23 cellular contexts compared by ENCODE assay signal in the genomic region with DNA sequence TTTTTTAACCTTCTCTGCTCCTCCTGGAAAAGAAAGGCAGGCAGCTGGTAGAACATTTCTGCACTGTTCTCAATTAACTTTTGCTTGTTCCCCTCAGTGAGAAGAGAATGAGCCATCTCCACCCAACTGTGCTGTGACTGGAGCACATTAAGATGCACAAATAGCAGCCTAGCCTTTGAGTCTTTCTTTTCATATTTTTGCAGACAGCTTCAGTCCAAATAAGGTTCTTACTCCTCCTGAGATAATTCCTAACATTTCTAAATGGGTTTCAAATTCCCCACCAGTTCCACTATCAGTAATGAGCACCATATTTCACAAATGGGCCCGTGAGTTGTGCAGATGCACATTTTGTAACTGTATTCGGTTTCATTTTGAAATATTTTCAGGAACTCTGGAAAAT.
DNase-seq lines count a peak whose midpoint lies in the region; ATAC-seq and TF ChIP-seq lines count a peak whose summit lies in the region.
"Had no signal": no experiment of that assay in that cellular context is flagged by ENCODE, and none has a peak within 500 bp of the region (broad histone marks: within the 10 kb centered on the region; RNA-seq: fewer than 3 reads in every experiment).

No MANE protein-coding gene starts in this region.

- H3K9me3 ChIP-seq in prostate gland, result no peaks in the 10 kb centered on the region
- H3K9me3 ChIP-seq: BE2C, HAP-1 had no signal

- no peak overlapping the region for H3K4me3 ChIP-seq in prostate gland
- H3K4me3 ChIP-seq: GM12878, GM23338, HAP-1 had no signal

- no peaks in the 10 kb centered on the region for H3K27me3 ChIP-seq in foreskin keratinocyte
- no peaks in the 10 kb centered on the region for H3K27me3 ChIP-seq in prostate gland (replicated peaks; ENCODE audit: insufficient read depth)
- H3K27me3 ChIP-seq: BE2C had no signal

- ATAC-seq in SK-N-SH treated with all-trans-retinoic acid at 6 μM for 48 hours (peak; percentile 49), foreskin keratinocyte (no peak), GM18909 (IDR thresholded peaks at IDR 0.05; ENCODE audit: poor library complexity, unreplicated experiment) (no peak), HG02970 (IDR thresholded peaks at IDR 0.05; ENCODE audit: low FRiP score, unreplicated experiment) (no peak), HG02884 (IDR thresholded peaks at IDR 0.05; ENCODE audit: unreplicated experiment) (no peak)
- ATAC-seq: GM12878, GM23338, Right ventricle myocardium inferior had no signal

- peaks cover 34% of the 10 kb centered on the region for H3K4me1 ChIP-seq in foreskin keratinocyte
- no peaks in the 10 kb centered on the region for H3K4me1 ChIP-seq in prostate gland (replicated peaks)
- H3K4me1 ChIP-seq: BE2C, HAP-1 had no signal

- intact Hi-C loops in prostate gland (cut with DNase I), result no loop called here

- TF ChIP-seq CTCF in foreskin keratinocyte (conservative IDR thresholded peaks at IDR 0.05) (no peak), prostate gland (IDR thresholded peaks at IDR 0.05) (no peak)

- DNase-seq in AG08395 (ENCODE audit: low spot score) (peak; percentile 19), GM04504 (ENCODE audit: low read depth) (peak; percentile 19), foreskin keratinocyte (no peak), prostate gland (ENCODE audit: low spot score) (no peak)
- DNase-seq: ACHN; BE2C; CD4-positive, CD25-positive, alpha-beta regulatory T cell; Karpas-422; MV-4-11; NCI-H1694; NCI-H446 treated with DMSO at 0.1 percent for 48 hours; NCI-H526 treated with DMSO at 0.1 percent for 48 hours; OCI-M1; SW 1271 had no signal

- WGBS in prostate gland, result 86% methylated on average over 2 of the region's 2 CpGs

- TF ChIP-seq POLR2A in prostate gland (IDR thresholded peaks at IDR 0.05), result no peak

- no peaks in the 10 kb centered on the region for H3K36me3 ChIP-seq in prostate gland
- H3K36me3 ChIP-seq: BE2C, HAP-1 had no signal

- H3K27ac ChIP-seq in foreskin keratinocyte, result peak overlapping the region; percentile 96
- H3K27ac ChIP-seq in prostate gland, result no peak overlapping the region
- H3K27ac ChIP-seq: 22Rv1 had no signal

TF ChIP-seq in SK-N-SH treated with all-trans-retinoic acid at 6 μM for 48 hours, 23 proteins besides CTCF, POLR2A, EP300 and RAD21:
- no peak for TF ChIP-seq ISL1 (CRISPR knock-in tag; IDR thresholded peaks at IDR 0.05)
- no peak for TF ChIP-seq SNAI2 (CRISPR knock-in tag; IDR thresholded peaks at IDR 0.05)
- TF ChIP-seq, protein P1, sequence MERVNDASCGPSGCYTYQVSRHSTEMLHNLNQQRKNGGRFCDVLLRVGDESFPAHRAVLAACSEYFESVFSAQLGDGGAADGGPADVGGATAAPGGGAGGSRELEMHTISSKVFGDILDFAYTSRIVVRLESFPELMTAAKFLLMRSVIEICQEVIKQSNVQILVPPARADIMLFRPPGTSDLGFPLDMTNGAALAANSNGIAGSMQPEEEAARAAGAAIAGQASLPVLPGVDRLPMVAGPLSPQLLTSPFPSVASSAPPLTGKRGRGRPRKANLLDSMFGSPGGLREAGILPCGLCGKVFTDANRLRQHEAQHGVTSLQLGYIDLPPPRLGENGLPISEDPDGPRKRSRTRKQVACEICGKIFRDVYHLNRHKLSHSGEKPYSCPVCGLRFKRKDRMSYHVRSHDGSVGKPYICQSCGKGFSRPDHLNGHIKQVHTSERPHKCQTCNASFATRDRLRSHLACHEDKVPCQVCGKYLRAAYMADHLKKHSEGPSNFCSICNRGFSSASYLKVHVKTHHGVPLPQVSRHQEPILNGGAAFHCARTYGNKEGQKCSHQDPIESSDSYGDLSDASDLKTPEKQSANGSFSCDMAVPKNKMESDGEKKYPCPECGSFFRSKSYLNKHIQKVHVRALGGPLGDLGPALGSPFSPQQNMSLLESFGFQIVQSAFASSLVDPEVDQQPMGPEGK (CRISPR knock-in tag; IDR thresholded peaks at IDR 0.05; ENCODE audit: borderline replicate concordance), result no peak
- TF ChIP-seq ZFP30 (CRISPR knock-in tag; IDR thresholded peaks at IDR 0.05), result no peak
- TF ChIP-seq GLIS3 (CRISPR knock-in tag; IDR thresholded peaks at IDR 0.05), result no peak
- no peak for TF ChIP-seq ZNF70 (CRISPR knock-in tag; IDR thresholded peaks at IDR 0.05)

Comparison
In these comparisons a context has a peak if more than half of its experiments do, and no peak if none do; other contexts are left out.
1. DNase-seq: peak in AG08395 (single experiment) and GM04504 (single experiment); none in foreskin keratinocyte (0 of 2) and prostate gland (single experiment).